In genomic region chr2:36949845-36950244, GRCh38 we compare ENCODE assay signal across 17 cellular contexts. TPM values are rescaled to one million over a fixed set of nuclear protein-coding genes. Genes with fewer than 3 reads are reported as not detected.
DNase-seq lines count a peak whose midpoint lies in the region; ATAC-seq and TF ChIP-seq lines count a peak whose summit lies in the region.
"Had no signal": no experiment of that assay in that cellular context is flagged by ENCODE, and none has a peak within 500 bp of the region (broad histone marks: within the 10 kb centered on the region; RNA-seq: fewer than 3 reads in every experiment).

No MANE protein-coding gene starts in this region.

- H3K27me3 ChIP-seq in breast epithelium, result no peaks in the 10 kb centered on the region

- H3K4me3 Mint-ChIP-seq in MCF 10A (ENCODE audit: unreplicated experiment) (no peak overlapping the region), T-helper 17 cell (no peak overlapping the region), endothelial cell (ENCODE audit: unreplicated experiment) (peak overlapping the region; percentile 30)
- H3K4me3 Mint-ChIP-seq: B cell; CD8-positive, alpha-beta T cell had no signal

- intact Hi-C loops in MCF 10A (cut with micrococcal nuclease), result no loop called here
- intact Hi-C loops in breast epithelium (cut with DNase I; ENCODE audit: low total_unique reads), result no loop called here

- H3K27me3 Mint-ChIP-seq in MCF 10A (ENCODE audit: insufficient read depth, unreplicated experiment) (no peaks in the 10 kb centered on the region), T-helper 17 cell (no peaks in the 10 kb centered on the region), endothelial cell (ENCODE audit: unreplicated experiment) (no peaks in the 10 kb centered on the region)
- H3K27me3 Mint-ChIP-seq: B cell had no signal

- CTCF ChIA-PET in MCF 10A (lab: Yijun Ruan, JAX), result no interaction called here

- H3K9me3 ChIP-seq in breast epithelium (no peaks in the 10 kb centered on the region), T-helper 17 cell (ENCODE audit: control insufficient read depth, low read length, poor library complexity, severe bottlenecking) (no peaks in the 10 kb centered on the region)

- no peak overlapping the region for H3K4me3 ChIP-seq in breast epithelium

- no peak for ATAC-seq in T-helper 17 cell
- ATAC-seq in HG03159 (IDR thresholded peaks at IDR 0.05; ENCODE audit: unreplicated experiment), result no peak
- ATAC-seq: CD8-positive, alpha-beta T cell had no signal

- peaks cover 5% of the 10 kb centered on the region for H3K36me3 Mint-ChIP-seq in MCF 10A (ENCODE audit: insufficient read depth, unreplicated experiment)
- H3K36me3 Mint-ChIP-seq in T-helper 17 cell (ENCODE audit: low read depth), result peaks cover 2% of the 10 kb centered on the region
- H3K36me3 Mint-ChIP-seq in endothelial cell (ENCODE audit: low read depth, unreplicated experiment), result peaks cover 4% of the 10 kb centered on the region

- H3K4me1 Mint-ChIP-seq in MCF 10A (ENCODE audit: insufficient read depth, unreplicated experiment) (peaks cover 31% of the 10 kb centered on the region), T-helper 17 cell (peaks cover 30% of the 10 kb centered on the region), endothelial cell (ENCODE audit: unreplicated experiment) (peaks cover 28% of the 10 kb centered on the region)

- DNase-seq in MCF 10A (ENCODE audit: unreplicated experiment) (no peak), breast epithelium (ENCODE audit: low spot score in 2 of 2) (no peak), T-helper 17 cell (no peak), endothelial cell (ENCODE audit: low spot score) (no peak), putamen (ENCODE audit: low spot score) (no peak), kidney glomerular epithelial cell (lab: John Stamatoyannopoulos, UW) (no peak)
- DNase-seq: CD8-positive, alpha-beta T cell; DMS79; HCEC 1CT; IMR-90; Karpas-422; MM.1S; NCI-H1092 treated with DMSO at 0.1 percent for 48 hours; NCI-H1694; NCI-H524 treated with DMSO at 0.1 percent for 48 hours had no signal

- no peak overlapping the region for H3K27ac ChIP-seq in breast epithelium

- POLR2A ChIA-PET in MCF 10A (lab: Yijun Ruan, JAX), result interaction anchor here (3.1 kb wide), 1 partner anchor 14 kb away, joined by 8 read pairs; no protein-coding TSS in a partner anchor

- TF ChIP-seq CTCF in MCF 10A (IDR thresholded peaks at IDR 0.05; ENCODE audit: unreplicated experiment) (no peak), breast epithelium (IDR thresholded peaks at IDR 0.05) (no peak), endothelial cell (IDR thresholded peaks at IDR 0.05; ENCODE audit: unreplicated experiment) (no peak)

- no TSS peak for BruUV-seq in MCF 10A (replicated peaks; lab: Mats Ljungman, UMichigan)

- H3K36me3 ChIP-seq in breast epithelium, result no peaks in the 10 kb centered on the region

- H3K27ac Mint-ChIP-seq in MCF 10A (ENCODE audit: low read depth, unreplicated experiment) (peak overlapping the region; percentile 17), T-helper 17 cell (peak overlapping the region; percentile 24), endothelial cell (ENCODE audit: unreplicated experiment) (peak overlapping the region; percentile 39)
- H3K27ac Mint-ChIP-seq: B cell; CD8-positive, alpha-beta T cell had no signal

- TF ChIP-seq POLR2A in breast epithelium (IDR thresholded peaks at IDR 0.05), result no peak

- no peaks in the 10 kb centered on the region for H3K4me1 ChIP-seq in breast epithelium

- no peaks in the 10 kb centered on the region for H3K9me3 Mint-ChIP-seq in MCF 10A (ENCODE audit: unreplicated experiment)
- no peaks in the 10 kb centered on the region for H3K9me3 Mint-ChIP-seq in endothelial cell (ENCODE audit: unreplicated experiment)
- H3K9me3 Mint-ChIP-seq: CD8-positive, alpha-beta T cell had no signal

RNA-seq across cellular contexts. Expression of gene STRN, which starts 16.5 kb away (rescaled TPM):
- total RNA-seq in MCF 10A (2022), result 24.9 and 25.3 TPM in 2 replicates
- 10 to 100 TPM; 27.2 to 35.1 (median 32.5) TPM for total RNA-seq in breast epithelium
- 10 to 100 TPM; 29.2 to 36.0 TPM for total RNA-seq in T-helper 17 cell
- 52.0 TPM for total RNA-seq in endothelial cell (ENCODE audit: unreplicated experiment)
